15 cellular contexts compared by ENCODE assay signal in genomic region chr18:55634545-55634944, GRCh38. TPM values are rescaled to one million over a fixed set of nuclear protein-coding genes. Genes with fewer than 3 reads are reported as not detected.
DNase-seq lines count a peak whose midpoint lies in the region; ATAC-seq and TF ChIP-seq lines count a peak whose summit lies in the region.
"Had no signal": no experiment of that assay in that cellular context is flagged by ENCODE, and none has a peak within 500 bp of the region (broad histone marks: within the 10 kb centered on the region; RNA-seq: fewer than 3 reads in every experiment).

No MANE protein-coding gene starts in this region.

- H3K9ac ChIP-seq in fibroblast of lung (ENCODE audit: insufficient read depth, low read length) = no peak overlapping the region

- no peak overlapping the region for H3K4me2 ChIP-seq in fibroblast of lung (ENCODE audit: extremely low read depth, insufficient read depth, low read length)

- H2AFZ ChIP-seq in ACC112 (ENCODE audit: low read length, unreplicated experiment) (peak overlapping the region; percentile 49), fibroblast of lung (ENCODE audit: low read length) (no peak overlapping the region)

- no peak overlapping the region for H3K27ac Mint-ChIP-seq in progenitor cell of endocrine pancreas
- H3K27ac Mint-ChIP-seq: activated T-helper 17 cell treated with anti-CD3 and anti-CD28 coated beads, Interleukin-2, amount 50 U/mL, for 72 hours; naive thymus-derived CD8-positive, alpha-beta T cell; type B pancreatic cell had no signal

- H3K27me3 Mint-ChIP-seq in progenitor cell of endocrine pancreas = peaks cover 17% of the 10 kb centered on the region
- H3K27me3 Mint-ChIP-seq: activated T-helper 17 cell treated with anti-CD3 and anti-CD28 coated beads, Interleukin-2, amount 50 U/mL, for 72 hours; type B pancreatic cell had no signal

- peaks cover 7% of the 10 kb centered on the region for H3K4me1 Mint-ChIP-seq in progenitor cell of endocrine pancreas (ENCODE audit: low read depth)
- H3K4me1 Mint-ChIP-seq: activated T-helper 17 cell treated with anti-CD3 and anti-CD28 coated beads, Interleukin-2, amount 50 U/mL, for 72 hours; naive thymus-derived CD8-positive, alpha-beta T cell had no signal

- TF ChIP-seq CTCF in fibroblast of lung (conservative IDR thresholded peaks at IDR 0.05 in 1 of 2, IDR thresholded peaks at IDR 0.05 in 1 of 2; ENCODE audit: low read depth in 1 of 2, low read length in 2 of 2) (no peak), progenitor cell of endocrine pancreas (IDR thresholded peaks at IDR 0.05; ENCODE audit: unreplicated experiment) (no peak)

- H3K4me3 ChIP-seq in ACC112 (ENCODE audit: low read depth, low read length) = no peak overlapping the region
- H3K4me3 ChIP-seq in fibroblast of lung (replicated peaks in 1 of 4; ENCODE audit: control extremely low read depth in 1 of 4, insufficient read depth in 1 of 4, low read depth in 3 of 4, low read length in 4 of 4) = no peak overlapping the region
- H3K4me3 ChIP-seq: SJCRH30 had no signal

- H3K27ac ChIP-seq in ACC112 (ENCODE audit: low read depth, low read length) = peak overlapping the region; percentile 51
- H3K27ac ChIP-seq in fibroblast of lung (ENCODE audit: insufficient read depth, low read length) = no peak overlapping the region
- H3K27ac ChIP-seq: SJCRH30 had no signal

- no peaks in the 10 kb centered on the region for H3K36me3 Mint-ChIP-seq in progenitor cell of endocrine pancreas (ENCODE audit: insufficient read depth)

- H3K4me3 Mint-ChIP-seq in progenitor cell of endocrine pancreas (ENCODE audit: low read depth) = no peak overlapping the region
- H3K4me3 Mint-ChIP-seq: activated T-helper 17 cell treated with anti-CD3 and anti-CD28 coated beads, Interleukin-2, amount 50 U/mL, for 72 hours; naive thymus-derived CD8-positive, alpha-beta T cell; type B pancreatic cell had no signal

- H3K4me1 ChIP-seq in ACC112 (ENCODE audit: control insufficient read depth, insufficient read depth, low read length, unreplicated experiment) = peaks cover 11% of the 10 kb centered on the region
- peaks cover 3% of the 10 kb centered on the region for H3K4me1 ChIP-seq in fibroblast of lung (ENCODE audit: control insufficient read depth, extremely low read depth, insufficient read depth, low read length)
- H3K4me1 ChIP-seq: SJCRH30 had no signal

- H3K36me3 ChIP-seq in ACC112 (ENCODE audit: insufficient read depth, low read length) (no peaks in the 10 kb centered on the region), fibroblast of lung (ENCODE audit: control insufficient read depth, insufficient read depth, low read length) (no peaks in the 10 kb centered on the region)
- H3K36me3 ChIP-seq: SJCRH30 had no signal

- no peaks in the 10 kb centered on the region for H3K9me3 ChIP-seq in fibroblast of lung (ENCODE audit: control insufficient read depth, insufficient read depth, low read depth, low read length)
- H3K9me3 ChIP-seq: SJCRH30 had no signal

- H3K27me3 ChIP-seq in ACC112 (ENCODE audit: insufficient read depth, low read length) (no peaks in the 10 kb centered on the region), fibroblast of lung (ENCODE audit: control insufficient read depth, insufficient read depth, low read length) (no peaks in the 10 kb centered on the region)
- H3K27me3 ChIP-seq: SJCRH30 had no signal

- no peak for ATAC-seq in GM21528 (IDR thresholded peaks at IDR 0.05; ENCODE audit: low FRiP score, unreplicated experiment)
- ATAC-seq: activated T-helper 17 cell treated with anti-CD3 and anti-CD28 coated beads, Interleukin-2, amount 50 U/mL, for 72 hours; left colon; naive thymus-derived CD8-positive, alpha-beta T cell had no signal

- H3K79me2 ChIP-seq in ACC112 (ENCODE audit: control insufficient read depth, insufficient read depth, low read length, unreplicated experiment) (no peaks in the 10 kb centered on the region), fibroblast of lung (ENCODE audit: control insufficient read depth, insufficient read depth, low read length) (no peaks in the 10 kb centered on the region)

- no peaks in the 10 kb centered on the region for H4K20me1 ChIP-seq in fibroblast of lung (ENCODE audit: control insufficient read depth, extremely low read depth, insufficient read depth, low read length)

- DNase-seq in HS-5 (ENCODE audit: low read depth) (peak; percentile 66), SIG-M5 treated with dmso at 0.1 percent for 504 hours (lab: John Stamatoyannopoulos, UW; ENCODE audit: unreplicated experiment) (peak; percentile 85), fibroblast of lung (ENCODE audit: low read depth in 2 of 2) (peak; percentile 78 to 92), DMS 273 treated with DMSO at 0.1 percent for 48 hours (lab: John Stamatoyannopoulos, UW) (no peak), progenitor cell of endocrine pancreas (ENCODE audit: low spot score, unreplicated experiment) (no peak), NAMALWA (ENCODE audit: low spot score) (no peak)
- DNase-seq: GDM1; left colon; naive thymus-derived CD8-positive, alpha-beta T cell; SJCRH30; small intestine had no signal

- H3K9me3 Mint-ChIP-seq in progenitor cell of endocrine pancreas (ENCODE audit: low read depth) = no peaks in the 10 kb centered on the region

RNA-seq across cellular contexts. Expression of gene TCF4, which starts 46.6 kb away (rescaled TPM):
- 49.1 and 57.6 TPM in 2 replicates for total RNA-seq in fibroblast of lung
- 42.3 and 48.9 TPM in 2 replicates for polyA plus RNA-seq in fibroblast of lung
- polyA plus RNA-seq in fibroblast of lung (2012) = 20.2 and 28.5 TPM in 2 replicates
- polyA minus RNA-seq in fibroblast of lung (ENCODE audit: low replicate concordance) = 97.6 and 116 TPM in 2 replicates
- total RNA-seq in progenitor cell of endocrine pancreas = 56.8 and 61.3 TPM in 2 replicates

Comparison
In these comparisons a context has a peak if more than half of its experiments do, and no peak if none do; other contexts are left out.
1. DNase-seq: peak in HS-5 (single experiment), SIG-M5 treated with dmso at 0.1 percent for 504 hours (single experiment) and fibroblast of lung (2 of 2); none in DMS 273 treated with DMSO at 0.1 percent for 48 hours (single experiment), progenitor cell of endocrine pancreas (single experiment) and NAMALWA (single experiment).